Comparison of ENCODE assay signal across 34 cellular contexts in the genomic region with DNA sequence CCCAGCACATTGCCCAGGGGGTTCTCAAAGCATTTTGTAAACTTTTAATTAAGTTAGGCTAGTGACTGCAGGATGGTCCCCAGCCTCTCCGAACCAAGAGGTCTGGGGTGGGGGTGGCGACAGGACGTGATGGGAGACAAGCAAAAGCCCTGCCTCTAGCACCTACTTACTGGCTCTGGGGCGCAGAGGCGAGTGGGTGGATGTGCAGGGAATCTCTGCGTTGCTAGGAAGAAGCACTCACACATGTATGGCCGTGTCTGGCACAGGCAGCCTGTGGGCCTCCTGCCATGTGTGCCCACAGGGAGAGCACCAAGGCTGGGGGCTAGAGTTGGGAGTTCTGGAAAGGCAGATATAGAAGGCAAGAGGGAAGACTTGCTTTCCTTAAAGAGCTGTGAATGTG. TPM values are rescaled to one million over a fixed set of nuclear protein-coding genes. Genes with fewer than 3 reads are reported as not detected.
"Had no signal": no experiment of that assay in that cellular context is flagged by ENCODE, and none has a peak within 500 bp of the region (broad histone marks: within the 10 kb centered on the region; RNA-seq: fewer than 3 reads in every experiment).

No MANE protein-coding gene starts in this region.

- H3K27ac Mint-ChIP-seq: activated B cell treated with CpG ODN at 0.5 μM for 24 hours; activated CD4-positive, alpha-beta memory T cell treated with anti-CD3 and anti-CD28 coated beads for 36 hours; activated CD4-positive, alpha-beta T cell treated with anti-CD3 and anti-CD28 coated beads, Interleukin-2, amount 10 ng/mL, durations not matched to agents 24 days and 14 days; activated CD8-positive, alpha-beta memory T cell treated with anti-CD3 and anti-CD28 coated beads, Interleukin-2, amount 10 ng/mL, durations not matched to agents 7 days and 5 days; activated CD8-positive, alpha-beta T cell treated with anti-CD3 and anti-CD28 coated beads, Interleukin-2, amount 10 ng/mL, durations not matched to agents 7 days and 5 days; activated naive CD4-positive, alpha-beta T cell treated with anti-CD3 and anti-CD28 coated beads for 36 hours; activated naive CD4-positive, alpha-beta T cell treated with anti-CD3 and anti-CD28 coated beads, Interleukin-2, amount 50 U/mL, for 24 hours; activated naive CD8-positive, alpha-beta T cell treated with anti-CD3 and anti-CD28 coated beads for 36 hours; activated naive CD8-positive, alpha-beta T cell treated with anti-CD3 and anti-CD28 coated beads, Interleukin-2, amount 50 U/mL, for 24 hours; activated T-helper 1 cell treated with anti-CD3 and anti-CD28 coated beads, Interleukin-12 subunit alpha, Interleukin-12 subunit beta, Interleukin-2, Interleukin-4 antibody, amounts not matched to agents 30 ng/mL and 10 ng/mL and 1 ng/mL, durations not matched to agents 14 hours and 24 hours and 36 hours; activated T-helper 2 cell treated with anti-CD3 and anti-CD28 coated beads, Interferon-gamma antibody, Interleukin-2, Interleukin-4, amounts not matched to agents 10 μg/mL and 5 μg/mL and 100 μg/mL, durations not matched to agents 14 hours and 24 hours and 36 hours; T-helper 17 cell; T-helper 2 cell treated with Interferon-gamma antibody and Interleukin-4, amounts not matched to agents 5 μg/mL and 100 μg/mL, for 36 hours had no signal

- H3K4me3 ChIP-seq: adrenal gland, body of pancreas, esophagus squamous epithelium, gastroesophageal sphincter had no signal

- H3K4me1 Mint-ChIP-seq: activated B cell treated with CpG ODN at 0.5 μM for 24 hours; activated CD4-positive, alpha-beta T cell treated with anti-CD3 and anti-CD28 coated beads, Interleukin-2, amount 10 ng/mL, durations not matched to agents 24 days and 14 days; activated CD8-positive, alpha-beta memory T cell treated with anti-CD3 and anti-CD28 coated beads, Interleukin-2, amount 10 ng/mL, durations not matched to agents 7 days and 5 days; activated naive CD4-positive, alpha-beta T cell treated with anti-CD3 and anti-CD28 coated beads, Interleukin-2, amount 50 U/mL, for 24 hours; activated naive CD8-positive, alpha-beta T cell treated with anti-CD3 and anti-CD28 coated beads for 36 hours; activated naive CD8-positive, alpha-beta T cell treated with anti-CD3 and anti-CD28 coated beads, Interleukin-2, amount 50 U/mL, for 24 hours; T-helper 17 cell had no signal

- ATAC-seq: activated CD4-positive, CD25-positive, alpha-beta regulatory T cell treated with anti-CD3 and anti-CD28 coated beads, Interleukin-2, amount 50 U/mL, for 24 hours; activated CD8-positive, alpha-beta memory T cell treated with anti-CD3 and anti-CD28 coated beads, Interleukin-2, amount 10 ng/mL, durations not matched to agents 7 days and 5 days; activated CD8-positive, alpha-beta T cell treated with anti-CD3 and anti-CD28 coated beads, Interleukin-2, amount 10 ng/mL, durations not matched to agents 7 days and 5 days; activated naive CD8-positive, alpha-beta T cell treated with anti-CD3 and anti-CD28 coated beads, Interleukin-2, amount 50 U/mL, for 24 hours; body of pancreas; gastroesophageal sphincter; T-helper 17 cell had no signal

- H3K4me1 ChIP-seq: adrenal gland, esophagus squamous epithelium, gastroesophageal sphincter had no signal

- DNase-seq: activated B cell treated with CpG ODN at 0.5 μM for 24 hours; activated CD4-positive, alpha-beta memory T cell treated with anti-CD3 and anti-CD28 coated beads for 36 hours; activated CD4-positive, alpha-beta T cell treated with anti-CD3 and anti-CD28 coated beads, Interleukin-2, amount 10 ng/mL, durations not matched to agents 24 days and 14 days; activated CD8-positive, alpha-beta memory T cell treated with anti-CD3 and anti-CD28 coated beads, Interleukin-2, amount 10 ng/mL, durations not matched to agents 7 days and 5 days; activated CD8-positive, alpha-beta memory T cell treated with anti-CD3 and anti-CD28 coated beads, Interleukin-2, amount 50 U/mL, for 4 hours; activated CD8-positive, alpha-beta T cell treated with anti-CD3 and anti-CD28 coated beads, Interleukin-2, amount 10 ng/mL, durations not matched to agents 7 days and 5 days; activated effector memory CD4-positive, alpha-beta T cell treated with anti-CD3 and anti-CD28 coated beads, Interleukin-2, amount 50 U/mL, for 16 hours; activated naive CD4-positive, alpha-beta T cell treated with anti-CD3 and anti-CD28 coated beads for 36 hours; activated naive CD8-positive, alpha-beta T cell treated with anti-CD3 and anti-CD28 coated beads for 36 hours; activated naive CD8-positive, alpha-beta T cell treated with anti-CD3 and anti-CD28 coated beads, Interleukin-2, amount 50 U/mL, for 24 hours; activated T-cell treated with anti-CD3 and anti-CD28 coated beads, Interleukin-2, amount 50 U/mL, for 1 hour; activated T-cell treated with anti-CD3 and anti-CD28 coated beads, Interleukin-2, amount 50 U/mL, for 48 hours; adrenal gland; aorta; body of pancreas; cortex of kidney; dermis blood vessel endothelial cell; effector CD8-positive, alpha-beta T cell; esophagus squamous epithelium; foreskin melanocyte; T-helper 1 cell; T-helper 17 cell; T1000; WERI-Rb-1 had no signal

- H3K9me3 Mint-ChIP-seq: activated B cell treated with CpG ODN at 0.5 μM for 24 hours; activated CD4-positive, alpha-beta memory T cell treated with anti-CD3 and anti-CD28 coated beads for 36 hours; activated CD4-positive, alpha-beta T cell treated with anti-CD3 and anti-CD28 coated beads, Interleukin-2, amount 10 ng/mL, durations not matched to agents 24 days and 14 days; activated naive CD4-positive, alpha-beta T cell treated with anti-CD3 and anti-CD28 coated beads for 36 hours; activated naive CD4-positive, alpha-beta T cell treated with anti-CD3 and anti-CD28 coated beads, Interleukin-2, amount 50 U/mL, for 24 hours; activated naive CD8-positive, alpha-beta T cell treated with anti-CD3 and anti-CD28 coated beads for 36 hours; activated naive CD8-positive, alpha-beta T cell treated with anti-CD3 and anti-CD28 coated beads, Interleukin-2, amount 50 U/mL, for 24 hours; activated T-helper 1 cell treated with anti-CD3 and anti-CD28 coated beads, Interleukin-12 subunit alpha, Interleukin-12 subunit beta, Interleukin-2, Interleukin-4 antibody, amounts not matched to agents 30 ng/mL and 10 ng/mL and 1 ng/mL, durations not matched to agents 14 hours and 24 hours and 36 hours; activated T-helper 2 cell treated with anti-CD3 and anti-CD28 coated beads, Interferon-gamma antibody, Interleukin-2, Interleukin-4, amounts not matched to agents 10 μg/mL and 5 μg/mL and 100 μg/mL, durations not matched to agents 14 hours and 24 hours and 36 hours; T-helper 2 cell treated with Interferon-gamma antibody and Interleukin-4, amounts not matched to agents 5 μg/mL and 100 μg/mL, for 36 hours had no signal

- H3K4me3 Mint-ChIP-seq: activated B cell treated with CpG ODN at 0.5 μM for 24 hours; activated CD4-positive, alpha-beta memory T cell treated with anti-CD3 and anti-CD28 coated beads for 36 hours; activated CD4-positive, alpha-beta T cell treated with anti-CD3 and anti-CD28 coated beads, Interleukin-2, amount 10 ng/mL, durations not matched to agents 24 days and 14 days; activated CD8-positive, alpha-beta memory T cell treated with anti-CD3 and anti-CD28 coated beads, Interleukin-2, amount 10 ng/mL, durations not matched to agents 7 days and 5 days; activated CD8-positive, alpha-beta T cell treated with anti-CD3 and anti-CD28 coated beads, Interleukin-2, amount 10 ng/mL, durations not matched to agents 7 days and 5 days; activated naive CD4-positive, alpha-beta T cell treated with anti-CD3 and anti-CD28 coated beads for 36 hours; activated naive CD4-positive, alpha-beta T cell treated with anti-CD3 and anti-CD28 coated beads, Interleukin-2, amount 50 U/mL, for 24 hours; activated naive CD8-positive, alpha-beta T cell treated with anti-CD3 and anti-CD28 coated beads for 36 hours; activated naive CD8-positive, alpha-beta T cell treated with anti-CD3 and anti-CD28 coated beads, Interleukin-2, amount 50 U/mL, for 24 hours; activated T-helper 1 cell treated with anti-CD3 and anti-CD28 coated beads, Interleukin-12 subunit alpha, Interleukin-12 subunit beta, Interleukin-2, Interleukin-4 antibody, amounts not matched to agents 30 ng/mL and 10 ng/mL and 1 ng/mL, durations not matched to agents 14 hours and 24 hours and 36 hours; T-helper 17 cell; T-helper 2 cell treated with Interferon-gamma antibody and Interleukin-4, amounts not matched to agents 5 μg/mL and 100 μg/mL, for 36 hours had no signal

- H3K9me3 ChIP-seq: adrenal gland, body of pancreas, esophagus squamous epithelium, gastroesophageal sphincter had no signal

- H3K36me3 Mint-ChIP-seq: activated CD4-positive, alpha-beta memory T cell treated with anti-CD3 and anti-CD28 coated beads for 36 hours; activated CD8-positive, alpha-beta memory T cell treated with anti-CD3 and anti-CD28 coated beads, Interleukin-2, amount 10 ng/mL, durations not matched to agents 7 days and 5 days; activated naive CD4-positive, alpha-beta T cell treated with anti-CD3 and anti-CD28 coated beads, Interleukin-2, amount 50 U/mL, for 24 hours; activated naive CD8-positive, alpha-beta T cell treated with anti-CD3 and anti-CD28 coated beads for 36 hours had no signal

- H3K36me3 ChIP-seq: adrenal gland, esophagus squamous epithelium, gastroesophageal sphincter, WERI-Rb-1 had no signal

- H3K27ac ChIP-seq: adrenal gland, body of pancreas, epithelial cell of prostate, esophagus squamous epithelium, gastroesophageal sphincter, WERI-Rb-1 had no signal

RNA-seq across cellular contexts. Expression of a gene that starts 6.3 kb away (rescaled TPM):
- total RNA-seq: activated B cell treated with CpG ODN at 0.5 μM for 24 hours; activated CD4-positive, alpha-beta memory T cell treated with anti-CD3 and anti-CD28 coated beads for 36 hours; activated CD4-positive, alpha-beta T cell treated with anti-CD3 and anti-CD28 coated beads, Interleukin-2, amount 10 ng/mL, durations not matched to agents 24 days and 14 days; activated CD8-positive, alpha-beta memory T cell treated with anti-CD3 and anti-CD28 coated beads for 36 hours; activated CD8-positive, alpha-beta memory T cell treated with anti-CD3 and anti-CD28 coated beads, Interleukin-2, amount 10 ng/mL, durations not matched to agents 7 days and 5 days; activated CD8-positive, alpha-beta T cell treated with anti-CD3 and anti-CD28 coated beads, Interleukin-2, amount 10 ng/mL, durations not matched to agents 7 days and 5 days; activated naive CD4-positive, alpha-beta T cell treated with anti-CD3 and anti-CD28 coated beads for 36 hours; activated naive CD8-positive, alpha-beta T cell treated with anti-CD3 and anti-CD28 coated beads for 36 hours; activated T-helper 1 cell treated with anti-CD3 and anti-CD28 coated beads, Interleukin-12 subunit alpha, Interleukin-12 subunit beta, Interleukin-2, Interleukin-4 antibody, amounts not matched to agents 30 ng/mL and 10 ng/mL and 1 ng/mL, durations not matched to agents 14 hours and 24 hours and 36 hours; activated T-helper 2 cell treated with anti-CD3 and anti-CD28 coated beads, Interferon-gamma antibody, Interleukin-2, Interleukin-4, amounts not matched to agents 10 μg/mL and 5 μg/mL and 100 μg/mL, durations not matched to agents 14 hours and 24 hours and 36 hours; dermis blood vessel endothelial cell; endothelial cell of umbilical vein; fibroblast of villous mesenchyme; T-helper 17 cell had no signal
- polyA plus RNA-seq: endothelial cell of umbilical vein had no signal
